ENCODE assay signal across 22 cellular contexts in the genomic region with DNA sequence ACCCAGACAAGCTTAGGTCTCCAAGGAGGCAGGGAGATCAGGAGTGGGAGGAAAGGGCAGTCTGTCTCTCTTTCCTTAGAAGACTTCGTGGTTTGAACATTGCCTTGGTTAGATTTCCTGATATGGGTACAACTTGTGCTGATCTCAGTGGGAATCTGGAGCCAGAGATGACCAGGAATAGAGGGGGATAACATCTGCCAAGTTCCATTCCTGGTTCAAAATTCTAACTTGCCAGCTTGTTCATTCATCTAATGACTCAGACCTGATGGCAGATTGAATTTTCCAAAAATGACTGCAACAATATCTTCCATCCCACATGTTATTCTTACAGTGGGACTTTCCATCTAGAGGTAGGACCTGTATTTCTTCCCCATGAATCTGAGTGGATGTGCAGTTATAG.
"Had no signal": no experiment of that assay in that cellular context is flagged by ENCODE, and none has a peak within 500 bp of the region (broad histone marks: within the 10 kb centered on the region; RNA-seq: fewer than 3 reads in every experiment).

No MANE protein-coding gene starts in this region.

- H3K27ac ChIP-seq: epithelial cell of prostate, left ventricle myocardium inferior, suprapubic skin, upper lobe of left lung had no signal

- ATAC-seq: effector memory CD8-positive, alpha-beta T cell; mucosa of descending colon; naive thymus-derived CD4-positive, alpha-beta T cell had no signal

- FAIRE-seq: bronchial epithelial cell, kidney had no signal

- DNase-seq: activated CD4-positive, alpha-beta T cell treated with anti-CD3 and anti-CD28 coated beads, Interleukin-2, amount 10 ng/mL, durations not matched to agents 24 days and 14 days; activated CD4-positive, CD25-positive, alpha-beta regulatory T cell; activated CD8-positive, alpha-beta memory T cell treated with anti-CD3 and anti-CD28 coated beads for 24 hours; activated gamma-delta T cell treated with Interleukin-2 at 50 U/mL for 16 hours; activated naive CD8-positive, alpha-beta T cell treated with anti-CD3 and anti-CD28 coated beads for 36 hours; amygdala; dermis blood vessel endothelial cell; effector memory CD8-positive, alpha-beta T cell; hippocampal formation; kidney; left ventricle myocardium inferior; mucosa of descending colon; naive thymus-derived CD4-positive, alpha-beta T cell; posterior cingulate gyrus; retina; stimulated activated CD4-positive, alpha-beta T cell treated with anti-CD3 and anti-CD28 coated beads, Interleukin-15, amount 100 ng/mL, for 24 hours; stimulated activated CD4-positive, alpha-beta T cell treated with anti-CD3 and anti-CD28 coated beads, Interleukin-4, amount 100 ng/mL, for 1 hour; stimulated activated naive CD4-positive, alpha-beta T cell; upper lobe of left lung had no signal

- H3K4me3 ChIP-seq: left ventricle myocardium inferior, mucosa of descending colon, suprapubic skin, upper lobe of left lung had no signal

- H3K9me3 ChIP-seq: mucosa of descending colon, suprapubic skin, upper lobe of left lung had no signal

- H3K36me3 ChIP-seq: left ventricle myocardium inferior, suprapubic skin, upper lobe of left lung had no signal
